22 cellular contexts compared by ENCODE assay signal in the genomic region with DNA sequence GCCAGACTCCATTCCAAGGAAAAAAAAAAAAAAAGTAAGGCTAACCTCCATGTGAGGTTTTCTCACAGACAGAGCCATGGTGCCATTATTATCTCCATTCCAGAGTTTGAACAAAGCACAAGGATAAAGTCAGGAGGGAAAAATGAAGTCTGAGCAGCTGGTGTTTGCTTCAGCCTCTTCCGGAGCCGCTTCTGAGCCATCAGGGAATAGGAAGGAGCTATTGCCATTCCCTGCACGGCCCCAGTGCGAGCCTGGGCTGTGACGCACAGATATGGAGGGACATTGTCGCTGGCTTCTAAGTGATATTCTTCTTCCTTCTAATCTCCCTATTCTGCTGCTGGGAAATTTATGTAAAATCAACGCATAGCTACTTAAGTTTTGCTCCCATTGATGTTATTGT.
"Had no signal": no experiment of that assay in that cellular context is flagged by ENCODE, and none has a peak within 500 bp of the region (broad histone marks: within the 10 kb centered on the region; RNA-seq: fewer than 3 reads in every experiment).

No MANE protein-coding gene starts in this region.

- DNase-seq: hippocampal formation; kidney; lower lobe of right lung; mammary epithelial cell; mesenchymal stem cell; naive thymus-derived CD8-positive, alpha-beta T cell; nucleus accumbens; pancreas; sigmoid colon; small intestine; spleen; stimulated activated CD4-positive, alpha-beta T cell treated with anti-CD3 and anti-CD28 coated beads, Interleukin-4, amount 100 ng/mL, for 24 hours; stimulated activated naive CD4-positive, alpha-beta T cell treated with Interleukin-2 at 50 U/mL for 16 hours; stimulated activated naive CD8-positive, alpha-beta T cell treated with anti-CD3 and anti-CD28 coated beads, Interleukin-15, amount 100 ng/mL, for 72 hours; substantia nigra had no signal

- H3K4me3 ChIP-seq: lower lobe of right lung, pancreas, prostate gland, sigmoid colon, spleen, tibial nerve, upper lobe of left lung, vagina had no signal

- H3K4me3 Mint-ChIP-seq: naive thymus-derived CD8-positive, alpha-beta T cell; nephron; neural crest cell; stimulated activated effector memory CD8-positive, alpha-beta T cell treated with anti-CD3 and anti-CD28 coated beads, Interleukin-12 subunit alpha, Interleukin-12 subunit beta, amount 100 ng/mL, for 72 hours; stimulated activated naive CD8-positive, alpha-beta T cell treated with anti-CD3 and anti-CD28 coated beads, Interleukin-15, amount 100 ng/mL, for 72 hours had no signal

- H3K4me1 ChIP-seq: lower lobe of right lung, pancreas, prostate gland, sigmoid colon, spleen, tibial nerve, upper lobe of left lung, vagina had no signal

- H3K27me3 ChIP-seq: pancreas, sigmoid colon, tibial nerve, upper lobe of left lung, vagina had no signal

- H3K36me3 Mint-ChIP-seq: stimulated activated effector memory CD8-positive, alpha-beta T cell treated with anti-CD3 and anti-CD28 coated beads, Interleukin-12 subunit alpha, Interleukin-12 subunit beta, amount 100 ng/mL, for 72 hours had no signal

- H3K27ac Mint-ChIP-seq: naive thymus-derived CD8-positive, alpha-beta T cell; stimulated activated effector memory CD8-positive, alpha-beta T cell treated with anti-CD3 and anti-CD28 coated beads, Interleukin-12 subunit alpha, Interleukin-12 subunit beta, amount 100 ng/mL, for 72 hours; stimulated activated naive CD8-positive, alpha-beta T cell treated with anti-CD3 and anti-CD28 coated beads, Interleukin-15, amount 100 ng/mL, for 72 hours had no signal

- H3K36me3 ChIP-seq: lower lobe of right lung, pancreas, prostate gland, sigmoid colon, spleen, tibial nerve, upper lobe of left lung, vagina had no signal

- H3K27ac ChIP-seq: lower lobe of right lung, pancreas, prostate gland, sigmoid colon, spleen, tibial nerve, upper lobe of left lung, vagina had no signal

- H3K9me3 ChIP-seq: pancreas, prostate gland, vagina had no signal

- ATAC-seq: lower lobe of right lung; naive thymus-derived CD8-positive, alpha-beta T cell; pancreas; stimulated activated effector memory CD8-positive, alpha-beta T cell treated with anti-CD3 and anti-CD28 coated beads, Interleukin-12 subunit alpha, Interleukin-12 subunit beta, amount 100 ng/mL, for 72 hours; stimulated activated naive CD8-positive, alpha-beta T cell treated with anti-CD3 and anti-CD28 coated beads, Interleukin-15, amount 100 ng/mL, for 72 hours had no signal

- H3K4me1 Mint-ChIP-seq: naive thymus-derived CD8-positive, alpha-beta T cell; neural crest cell; stimulated activated effector memory CD8-positive, alpha-beta T cell treated with anti-CD3 and anti-CD28 coated beads, Interleukin-12 subunit alpha, Interleukin-12 subunit beta, amount 100 ng/mL, for 72 hours; stimulated activated naive CD8-positive, alpha-beta T cell treated with anti-CD3 and anti-CD28 coated beads, Interleukin-15, amount 100 ng/mL, for 72 hours had no signal
